17 cellular contexts compared by ENCODE assay signal in genomic region chr7:137146552-137146961, GRCh38.
A peak's percentile ranks its signal among the peaks of the same experiment; 100 is the strongest.
DNase-seq lines count a peak whose midpoint lies in the region; ATAC-seq, FAIRE-seq and TF ChIP-seq lines count a peak whose summit lies in the region.
"Had no signal": no experiment of that assay in that cellular context is flagged by ENCODE, and none has a peak within 500 bp of the region (broad histone marks: within the 10 kb centered on the region; RNA-seq: fewer than 3 reads in every experiment).

No MANE protein-coding gene starts in this region.

- H3K9me3 Mint-ChIP-seq in activated T-cell treated with anti-CD3 and anti-CD28 coated beads, Interleukin-2, amount 50 U/mL, for 72 hours = peaks cover 1 to 6% of the 10 kb centered on the region in 2 donors

- H3K4me3 Mint-ChIP-seq in activated T-cell treated with anti-CD3 and anti-CD28 coated beads, Interleukin-2, amount 50 U/mL, for 72 hours = no peak overlapping the region
- H3K4me3 Mint-ChIP-seq: activated naive CD4-positive, alpha-beta T cell treated with anti-CD3 and anti-CD28 coated beads for 36 hours had no signal

- peak overlapping the region in 2 of 4 experiments; percentile 4 to 37 for H3K4me3 ChIP-seq in fibroblast of lung (replicated peaks in 1 of 4; ENCODE audit: control extremely low read depth in 1 of 4, insufficient read depth in 1 of 4, low read depth in 3 of 4, low read length in 4 of 4)
- no peak overlapping the region for H3K4me3 ChIP-seq in rectal smooth muscle tissue (ENCODE audit: low read length)
- H3K4me3 ChIP-seq: BLaER1 treated with 17β-estradiol and CSF1 and Interleukin-3, amounts not matched to agents 10 nM and 100 nM; SK-N-MC had no signal

- no peak overlapping the region for H3K27ac Mint-ChIP-seq in activated T-cell treated with anti-CD3 and anti-CD28 coated beads, Interleukin-2, amount 50 U/mL, for 72 hours
- H3K27ac Mint-ChIP-seq: activated naive CD4-positive, alpha-beta T cell treated with anti-CD3 and anti-CD28 coated beads for 36 hours had no signal

- DNase-seq in COLO829 (ENCODE audit: low spot score) (peak; percentile 36), RCC 7860 (ENCODE audit: low spot score) (peak; percentile 77), fibroblast of lung (ENCODE audit: low read depth in 2 of 2) (peak; percentile 48 to 98), globus pallidus (ENCODE audit: low spot score) (no peak)
- no peak for DNase-seq in effector CD8-positive, alpha-beta T cell (lab: John Stamatoyannopoulos, UW)
- no peak for DNase-seq in activated T-cell treated with anti-CD3 and anti-CD28 coated beads, Interleukin-2, amount 50 U/mL, for 72 hours
- DNase-seq: activated naive CD4-positive, alpha-beta T cell treated with anti-CD3 and anti-CD28 coated beads for 36 hours; cerebellar nuclear complex; DMS79 treated with DMSO at 0.1 percent for 48 hours; MM.1S; stimulated activated CD4-positive, alpha-beta T cell treated with anti-CD3 and anti-CD28 coated beads, Interleukin-2, amount 100 ng/mL, for 24 hours had no signal

- no peaks in the 10 kb centered on the region for H3K79me2 ChIP-seq in fibroblast of lung (ENCODE audit: control insufficient read depth, insufficient read depth, low read length)
- H3K79me2 ChIP-seq: parathyroid adenoma had no signal

- no peaks in the 10 kb centered on the region for H3K4me1 Mint-ChIP-seq in activated T-cell treated with anti-CD3 and anti-CD28 coated beads, Interleukin-2, amount 50 U/mL, for 72 hours (ENCODE audit: low read depth)

- H3K27me3 Mint-ChIP-seq in activated T-cell treated with anti-CD3 and anti-CD28 coated beads, Interleukin-2, amount 50 U/mL, for 72 hours (ENCODE audit: low read depth) = no peaks in the 10 kb centered on the region

- no peaks in the 10 kb centered on the region for H3K27me3 ChIP-seq in fibroblast of lung (ENCODE audit: control insufficient read depth, insufficient read depth, low read length)
- H3K27me3 ChIP-seq in rectal smooth muscle tissue (ENCODE audit: control insufficient read depth, insufficient read depth, low read length) = no peaks in the 10 kb centered on the region
- H3K27me3 ChIP-seq: BLaER1 treated with 17β-estradiol and CSF1 and Interleukin-3, amounts not matched to agents 10 nM and 100 nM had no signal

- no peak for FAIRE-seq in RCC 7860 (lab: Jason Lieb, UNC)

- H3K36me3 ChIP-seq in fibroblast of lung (ENCODE audit: control insufficient read depth, insufficient read depth, low read length) (no peaks in the 10 kb centered on the region), rectal smooth muscle tissue (ENCODE audit: control insufficient read depth, insufficient read depth, low read length) (no peaks in the 10 kb centered on the region)
- H3K36me3 ChIP-seq: BLaER1 treated with 17β-estradiol and CSF1 and Interleukin-3, amounts not matched to agents 10 nM and 100 nM had no signal

- H3K4me1 ChIP-seq in fibroblast of lung (ENCODE audit: control insufficient read depth, extremely low read depth, insufficient read depth, low read length) (peaks cover 9% of the 10 kb centered on the region), rectal smooth muscle tissue (ENCODE audit: control insufficient read depth, insufficient read depth, low read length) (peaks cover 18% of the 10 kb centered on the region)
- H3K4me1 ChIP-seq: BLaER1 treated with 17β-estradiol and CSF1 and Interleukin-3, amounts not matched to agents 10 nM and 100 nM; parathyroid adenoma had no signal

- peak overlapping the region; percentile 54 for H3K4me2 ChIP-seq in fibroblast of lung (ENCODE audit: extremely low read depth, insufficient read depth, low read length)
- H3K4me2 ChIP-seq: BLaER1 treated with 17β-estradiol and CSF1 and Interleukin-3, amounts not matched to agents 10 nM and 100 nM had no signal

- H3K9ac ChIP-seq in fibroblast of lung (ENCODE audit: insufficient read depth, low read length) = no peak overlapping the region
- no peak overlapping the region for H3K9ac ChIP-seq in rectal smooth muscle tissue (ENCODE audit: low read length)
- H3K9ac ChIP-seq: BLaER1 treated with 17β-estradiol and CSF1 and Interleukin-3, amounts not matched to agents 10 nM and 100 nM; parathyroid adenoma had no signal

- H3K27ac ChIP-seq in fibroblast of lung (ENCODE audit: insufficient read depth, low read length) (peak overlapping the region; percentile 56), rectal smooth muscle tissue (ENCODE audit: low read depth, low read length) (peak overlapping the region; percentile 73)
- H3K27ac ChIP-seq: BLaER1 treated with 17β-estradiol and CSF1 and Interleukin-3, amounts not matched to agents 10 nM and 100 nM; parathyroid adenoma; SK-N-MC; VCaP had no signal

- no peaks in the 10 kb centered on the region for H3K9me3 ChIP-seq in fibroblast of lung (ENCODE audit: control insufficient read depth, insufficient read depth, low read depth, low read length)
- H3K9me3 ChIP-seq: BLaER1 treated with 17β-estradiol and CSF1 and Interleukin-3, amounts not matched to agents 10 nM and 100 nM had no signal

- TF ChIP-seq CTCF in fibroblast of lung (conservative IDR thresholded peaks at IDR 0.05 in 1 of 2, IDR thresholded peaks at IDR 0.05 in 1 of 2; ENCODE audit: low read depth in 1 of 2, low read length in 2 of 2) = no peak

- no peak for ATAC-seq in HG03565 (IDR thresholded peaks at IDR 0.05; ENCODE audit: unreplicated experiment)
- no peak for ATAC-seq in activated T-cell treated with anti-CD3 and anti-CD28 coated beads, Interleukin-2, amount 50 U/mL, for 72 hours (replicated peaks in 1 of 2)

- H2AFZ ChIP-seq in fibroblast of lung (ENCODE audit: low read length) = peak overlapping the region; percentile 65
- H2AFZ ChIP-seq: parathyroid adenoma had no signal

- no peaks in the 10 kb centered on the region for H3K36me3 Mint-ChIP-seq in activated T-cell treated with anti-CD3 and anti-CD28 coated beads, Interleukin-2, amount 50 U/mL, for 72 hours (ENCODE audit: insufficient read depth in 2 of 2)

- H4K20me1 ChIP-seq in fibroblast of lung (ENCODE audit: control insufficient read depth, extremely low read depth, insufficient read depth, low read length) = no peaks in the 10 kb centered on the region
- H4K20me1 ChIP-seq: BLaER1 treated with 17β-estradiol and CSF1 and Interleukin-3, amounts not matched to agents 10 nM and 100 nM had no signal

Comparison
In these comparisons a context has a peak if more than half of its experiments do, and no peak if none do; other contexts are left out.
1. DNase-seq: peak in COLO829 (single experiment), RCC 7860 (single experiment) and fibroblast of lung (2 of 2); none in globus pallidus (single experiment), effector CD8-positive, alpha-beta T cell (single experiment) and activated T-cell treated with anti-CD3 and anti-CD28 coated beads, Interleukin-2, amount 50 U/mL, for 72 hours (0 of 2).